ENCODE assay signal across 8 cellular contexts in genomic region chr17:73255671-73256181, GRCh38. TPM values are rescaled to one million over a fixed set of nuclear protein-coding genes. Genes with fewer than 3 reads are reported as not detected.
A peak's percentile ranks its signal among the peaks of the same experiment; 100 is the strongest.
DNase-seq lines count a peak whose midpoint lies in the region; ATAC-seq and TF ChIP-seq lines count a peak whose summit lies in the region.

No MANE protein-coding gene starts in this region.

- no peak overlapping the region for H3K4me3 ChIP-seq in A673 (ENCODE audit: low read depth, low read length, poor library complexity, severe bottlenecking)
- H3K4me3 ChIP-seq in GM12865 (ENCODE audit: low read depth, low read length), result no peak overlapping the region

- no peaks in the 10 kb centered on the region for H3K27me3 Mint-ChIP-seq in MCF 10A (ENCODE audit: insufficient read depth, unreplicated experiment)

- no peak overlapping the region for H3K4me3 Mint-ChIP-seq in MCF 10A (ENCODE audit: unreplicated experiment)

- BruUV-seq in A673 (replicated peaks; lab: Mats Ljungman, UMichigan), result no TSS peak
- no TSS peak for BruUV-seq in MCF 10A (replicated peaks; lab: Mats Ljungman, UMichigan)

- DNase-seq in A673 (ENCODE audit: low spot score) (peak; percentile 53), GM12865 (ENCODE audit: low read depth) (peak; percentile 66), M059J (ENCODE audit: low read depth) (peak; percentile 58), MCF 10A (ENCODE audit: unreplicated experiment) (peak; percentile 43), kidney glomerular epithelial cell (lab: John Stamatoyannopoulos, UW) (peak; percentile 34)
- DNase-seq in stimulated activated CD4-positive, alpha-beta T cell treated with anti-CD3 and anti-CD28 coated beads, Interleukin-4, amount 100 ng/mL, for 4 hours, result peak; percentile 32 to 53

- H3K36me3 Mint-ChIP-seq in MCF 10A (ENCODE audit: insufficient read depth, unreplicated experiment), result peaks cover 4% of the 10 kb centered on the region

- intact Hi-C loops in A673 (cut with micrococcal nuclease; ENCODE audit: unreplicated experiment) (loop anchor here (1.0 to 5.0 kb wide), 2 partner anchors 115 to 922 kb away; no protein-coding TSS in a partner anchor), MCF 10A (cut with micrococcal nuclease) (loop anchor here (1.0 to 5.0 kb wide), 4 partner anchors 56 to 529 kb away; no protein-coding TSS in a partner anchor)

- H3K36me3 ChIP-seq in A673 (ENCODE audit: insufficient read depth, low read length, poor library complexity, severe bottlenecking), result no peaks in the 10 kb centered on the region

- no peaks in the 10 kb centered on the region for H3K4me1 Mint-ChIP-seq in MCF 10A (ENCODE audit: insufficient read depth, unreplicated experiment)

- ATAC-seq in HG02970 (IDR thresholded peaks at IDR 0.05; ENCODE audit: low FRiP score, unreplicated experiment), result no peak

- no peaks in the 10 kb centered on the region for H3K9me3 ChIP-seq in A673 (ENCODE audit: low read depth, low read length, poor library complexity, severe bottlenecking)

- POLR2A ChIA-PET in A673 (lab: Charles Lee; ENCODE audit: low non-redundant PET), result no interaction called here
- POLR2A ChIA-PET in MCF 10A (lab: Yijun Ruan, JAX), result interaction anchor here (1.2 to 3.3 kb wide), 2 partner anchors 114 kb away, joined by 4 to 17 read pairs; no protein-coding TSS in a partner anchor

- no peak overlapping the region for H3K27ac ChIP-seq in A673 (ENCODE audit: low read depth, low read length, poor library complexity, severe bottlenecking)
- no peak overlapping the region for H3K27ac ChIP-seq in VCaP

- CTCF ChIA-PET in A673 (lab: Charles Lee) (interaction anchor here (0.5 to 4.1 kb wide), 4 partner anchors 59 to 947 kb away, joined by 4 to 34 read pairs (median 6); no protein-coding TSS in a partner anchor), MCF 10A (lab: Yijun Ruan, JAX) (interaction anchor here (0.6 to 14.6 kb wide), 45 partner anchors 9 to 779 kb away, joined by 3 to 301 read pairs (median 4); partner anchors contain the start of gene COG1)

- H3K9me3 Mint-ChIP-seq in MCF 10A (ENCODE audit: unreplicated experiment), result no peaks in the 10 kb centered on the region

- no peaks in the 10 kb centered on the region for H3K27me3 ChIP-seq in A673 (replicated peaks; ENCODE audit: insufficient read depth, low read depth, low read length, poor library complexity)

- no peaks in the 10 kb centered on the region for H3K4me1 ChIP-seq in A673 (ENCODE audit: insufficient read depth, low read length, poor library complexity, severe bottlenecking)

- peak; percentile 97 for TF ChIP-seq CTCF in A673 (conservative IDR thresholded peaks at IDR 0.05; ENCODE audit: low read depth, low read length)
- peak; percentile 95 for TF ChIP-seq CTCF in GM12865 (IDR thresholded peaks at IDR 0.05; ENCODE audit: insufficient read depth, low read depth, low read length, missing control alignments)
- peak; percentile 93 for TF ChIP-seq CTCF in VCaP (conservative IDR thresholded peaks at IDR 0.05)
- TF ChIP-seq CTCF in MCF 10A (IDR thresholded peaks at IDR 0.05; ENCODE audit: unreplicated experiment), result peak; percentile 98

- no peak overlapping the region for H3K27ac Mint-ChIP-seq in MCF 10A (ENCODE audit: low read depth, unreplicated experiment)

RNA-seq across cellular contexts. Expression of gene CPSF4L, which starts 6.0 kb away (rescaled TPM):
- total RNA-seq in A673 (2021) (0.24 TPM in 1 of 2 replicates, not detected in the other), MCF 10A (2022) (not detected in 2 replicates)
- total RNA-seq in M059J (2014; rRNA removed; shearing (Covaris generic)), result not detected in 2 replicates

RNA-seq across cellular contexts. Expression of gene CDC42EP4, which starts 56.1 kb away (rescaled TPM):
- 37.5 and 40.2 TPM in 2 replicates for total RNA-seq in A673 (2021)
- total RNA-seq in M059J (2014; rRNA removed; shearing (Covaris generic)), result 12.7 and 16.6 TPM in 2 replicates
- 11.0 and 12.2 TPM in 2 replicates for total RNA-seq in MCF 10A (2022)
